8 cellular contexts compared by ENCODE assay signal in the genomic region with DNA sequence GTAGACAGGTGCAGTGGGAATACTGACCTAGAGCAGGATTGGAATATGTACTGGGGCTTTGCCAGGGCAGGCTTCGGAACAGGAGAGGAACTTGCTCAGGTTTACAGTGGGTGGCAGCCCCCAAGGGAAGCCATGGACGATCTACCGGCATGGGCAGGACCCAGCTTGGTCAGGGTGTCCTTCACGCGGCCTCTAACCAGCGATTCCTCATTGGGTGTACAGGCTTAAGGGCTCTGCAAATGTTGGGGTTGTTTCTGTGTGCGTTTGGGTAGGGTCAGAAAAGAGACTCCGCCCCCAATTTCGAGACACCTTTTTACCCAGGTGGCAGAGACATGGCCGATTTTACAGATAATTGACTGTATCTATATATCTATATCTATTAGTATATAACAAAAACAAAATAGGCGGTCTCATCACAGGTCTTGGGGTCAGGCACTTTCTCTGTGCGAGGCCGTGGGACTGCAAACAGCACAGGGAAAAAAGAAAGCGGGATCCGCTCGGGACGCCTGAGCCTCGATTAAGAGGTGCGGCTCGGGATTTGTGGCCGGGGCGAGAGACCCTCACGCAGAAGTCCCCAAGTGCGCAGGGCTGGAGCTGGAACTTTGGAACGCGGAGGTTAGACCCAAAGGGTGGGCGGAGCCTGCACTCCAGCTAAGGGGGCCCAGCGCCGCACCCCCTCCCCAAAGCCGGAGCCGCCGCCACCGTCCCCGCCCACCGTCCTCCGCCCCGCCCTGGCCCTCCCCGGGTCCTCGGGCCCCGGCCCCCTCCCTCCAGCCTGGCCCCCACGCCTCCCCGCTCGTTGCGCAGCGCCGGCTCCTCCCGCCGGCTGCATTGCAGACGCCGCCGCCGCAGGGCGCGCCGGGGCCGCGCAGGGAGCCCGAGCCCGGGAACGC.
DNase-seq lines count a peak whose midpoint lies in the region; ATAC-seq, FAIRE-seq and TF ChIP-seq lines count a peak whose summit lies in the region.

No MANE protein-coding gene starts in this region.

- H3K4me2 ChIP-seq in endothelial cell of umbilical vein (ENCODE audit: insufficient read depth, low read length) = peak overlapping the region; percentile 8

- no peak overlapping the region for H3K27ac ChIP-seq in endothelial cell of umbilical vein (ENCODE audit: insufficient read depth, low read depth, low read length)

- in situ Hi-C loops in GM13977 (cut with MboI; ENCODE audit: low pct_unique_long_range_greater_than_20kb, low sequenced_read_pairs, unreplicated experiment) = no loop called here

- POLR2A ChIA-PET in endothelial cell of umbilical vein (lab: Charles Lee) = interaction anchor here (0.5 kb wide), 1 partner anchor 186 kb away, joined by 7 read pairs; no protein-coding TSS in a partner anchor

- TSS peak; percentile 50 for BruUV-seq in endothelial cell of umbilical vein (replicated peaks; lab: Mats Ljungman, UMichigan)

- H3K9me3 Mint-ChIP-seq in T-helper 1 cell treated with Interleukin-12 subunit alpha and Interleukin-12 subunit beta and Interleukin-4 antibody, amounts not matched to agents 30 μg/mL and 1 μg/mL, for 36 hours = no peaks in the 10 kb centered on the region

- ATAC-seq in GM21619 (IDR thresholded peaks at IDR 0.05; ENCODE audit: unreplicated experiment) = no peak

- no peaks in the 10 kb centered on the region for H3K36me3 ChIP-seq in endothelial cell of umbilical vein (ENCODE audit: control insufficient read depth in 2 of 2, extremely low read depth in 1 of 2, insufficient read depth in 2 of 2, low read length in 2 of 2)

- no peak overlapping the region for H3K27ac Mint-ChIP-seq in T-helper 1 cell treated with Interleukin-12 subunit alpha and Interleukin-12 subunit beta and Interleukin-4 antibody, amounts not matched to agents 30 μg/mL and 1 μg/mL, for 36 hours

- peaks cover 21 to 31% of the 10 kb centered on the region in 2 experiments for H3K27me3 ChIP-seq in endothelial cell of umbilical vein (ENCODE audit: control insufficient read depth in 2 of 2, insufficient read depth in 2 of 2, low read length in 2 of 2)

- intact Hi-C loops in endothelial cell of umbilical vein (cut with micrococcal nuclease) = loop anchor here (1.0 to 2.0 kb wide), 2 partner anchors 23 to 37 kb away; no protein-coding TSS in a partner anchor

- dilution Hi-C loops in endothelial cell of umbilical vein (cut with MboI; ENCODE audit: extremely low pct_ligation_motif_present, low sequenced_read_pairs) = no loop called here

- H3K9me3 ChIP-seq in endothelial cell of umbilical vein (replicated peaks; ENCODE audit: control insufficient read depth, insufficient read depth, low read length) = no peaks in the 10 kb centered on the region

- FAIRE-seq in endothelial cell of umbilical vein (lab: Jason Lieb, UNC) = no peak

- peaks cover 2% of the 10 kb centered on the region for H3K4me1 Mint-ChIP-seq in T-helper 1 cell treated with Interleukin-12 subunit alpha and Interleukin-12 subunit beta and Interleukin-4 antibody, amounts not matched to agents 30 μg/mL and 1 μg/mL, for 36 hours (ENCODE audit: low read depth)

- no peaks in the 10 kb centered on the region for H3K36me3 Mint-ChIP-seq in T-helper 1 cell treated with Interleukin-12 subunit alpha and Interleukin-12 subunit beta and Interleukin-4 antibody, amounts not matched to agents 30 μg/mL and 1 μg/mL, for 36 hours (ENCODE audit: low read depth)

- DNase-seq in NCI-H1417 (lab: John Stamatoyannopoulos, UW) = peak; percentile 11 to 57 (median 52)
- no peak for DNase-seq in NCI-H1417 treated with DMSO at 0.1 percent for 48 hours (lab: John Stamatoyannopoulos, UW)
- no peak for DNase-seq in endothelial cell of umbilical vein (ENCODE audit: low read depth, low spot score)
- peak; percentile 71 for DNase-seq in retina
- DNase-seq in A172 (ENCODE audit: low spot score) = no peak
- no peak for DNase-seq in GM13977 (ENCODE audit: low spot score)

- no peaks in the 10 kb centered on the region for H3K79me2 ChIP-seq in endothelial cell of umbilical vein (ENCODE audit: control insufficient read depth, insufficient read depth, low read length)

- no peaks in the 10 kb centered on the region for H4K20me1 ChIP-seq in endothelial cell of umbilical vein (replicated peaks; ENCODE audit: control insufficient read depth, extremely low read depth, insufficient read depth, low read length)

- H3K4me1 ChIP-seq in endothelial cell of umbilical vein (ENCODE audit: control insufficient read depth, extremely low read depth, insufficient read depth, low read length) = no peaks in the 10 kb centered on the region

- H3K4me3 Mint-ChIP-seq in T-helper 1 cell treated with Interleukin-12 subunit alpha and Interleukin-12 subunit beta and Interleukin-4 antibody, amounts not matched to agents 30 μg/mL and 1 μg/mL, for 36 hours = peak overlapping the region; percentile 53

- TF ChIP-seq POLR2A in endothelial cell of umbilical vein (IDR thresholded peaks at IDR 0.05; ENCODE audit: low read depth, low read length) = no peak

- H3K27me3 Mint-ChIP-seq in T-helper 1 cell treated with Interleukin-12 subunit alpha and Interleukin-12 subunit beta and Interleukin-4 antibody, amounts not matched to agents 30 μg/mL and 1 μg/mL, for 36 hours (ENCODE audit: low read depth) = peaks cover 78% of the 10 kb centered on the region

- H3K9ac ChIP-seq in endothelial cell of umbilical vein (replicated peaks; ENCODE audit: extremely low read depth, insufficient read depth, low read length) = no peak overlapping the region

- no peak for TF ChIP-seq CTCF in endothelial cell of umbilical vein (IDR thresholded peaks at IDR 0.05; ENCODE audit: extremely low read depth in 1 of 2, insufficient read depth in 1 of 2, low read depth in 1 of 2, low read length in 2 of 2)
- TF ChIP-seq CTCF in GM13977 (IDR thresholded peaks at IDR 0.05; ENCODE audit: extremely low read depth, insufficient read depth, missing control alignments) = no peak

- peak overlapping the region in 1 of 3 experiments; percentile 24 for H3K4me3 ChIP-seq in endothelial cell of umbilical vein (replicated peaks in 1 of 3; ENCODE audit: insufficient read depth in 1 of 3, low read depth in 1 of 3, low read length in 3 of 3)

- H2AFZ ChIP-seq in endothelial cell of umbilical vein (ENCODE audit: low read depth, low read length) = peak overlapping the region; percentile 62

- H3K9me1 ChIP-seq in endothelial cell of umbilical vein (replicated peaks; ENCODE audit: control insufficient read depth, extremely low read depth, insufficient read depth, low read length) = no peaks in the 10 kb centered on the region

- CTCF ChIA-PET in endothelial cell of umbilical vein (lab: Charles Lee) = interaction anchor here (0.8 to 3.4 kb wide), 7 partner anchors 9 to 1499 kb away, joined by 3 to 37 read pairs (median 3); no protein-coding TSS in a partner anchor

TF ChIP-seq in endothelial cell of umbilical vein, 7 proteins besides CTCF, POLR2A, EP300 and RAD21:
- TF ChIP-seq EZH2 (IDR thresholded peaks at IDR 0.05; ENCODE audit: borderline replicate concordance, low read depth, low read length, severe bottlenecking) (peak; percentile 39), POLR2AphosphoS5 (IDR thresholded peaks at IDR 0.05; ENCODE audit: insufficient read depth, low read depth, low read length) (no peak), GATA2 (IDR thresholded peaks at IDR 0.05; ENCODE audit: insufficient read depth, insufficient read length, low read depth, low read length) (no peak), MYC (IDR thresholded peaks at IDR 0.05; ENCODE audit: low read depth, low read length) (no peak), FOS (IDR thresholded peaks at IDR 0.05; ENCODE audit: borderline replicate concordance, insufficient read depth, low read length) (no peak), JUN (IDR thresholded peaks at IDR 0.05; ENCODE audit: borderline replicate concordance, insufficient read depth, insufficient read length, low read depth) (no peak)
- TF ChIP-seq, protein P1, sequence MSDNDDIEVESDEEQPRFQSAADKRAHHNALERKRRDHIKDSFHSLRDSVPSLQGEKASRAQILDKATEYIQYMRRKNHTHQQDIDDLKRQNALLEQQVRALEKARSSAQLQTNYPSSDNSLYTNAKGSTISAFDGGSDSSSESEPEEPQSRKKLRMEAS (IDR thresholded peaks at IDR 0.05; ENCODE audit: insufficient read depth, insufficient read length) = no peak

Comparison
In these comparisons a context has a peak if more than half of its experiments do, and no peak if none do; other contexts are left out.
1. DNase-seq: peak in NCI-H1417 (3 of 3) and retina (single experiment); none in NCI-H1417 treated with DMSO at 0.1 percent for 48 hours (single experiment), endothelial cell of umbilical vein (single experiment), A172 (single experiment) and GM13977 (single experiment).